In the genomic region with DNA sequence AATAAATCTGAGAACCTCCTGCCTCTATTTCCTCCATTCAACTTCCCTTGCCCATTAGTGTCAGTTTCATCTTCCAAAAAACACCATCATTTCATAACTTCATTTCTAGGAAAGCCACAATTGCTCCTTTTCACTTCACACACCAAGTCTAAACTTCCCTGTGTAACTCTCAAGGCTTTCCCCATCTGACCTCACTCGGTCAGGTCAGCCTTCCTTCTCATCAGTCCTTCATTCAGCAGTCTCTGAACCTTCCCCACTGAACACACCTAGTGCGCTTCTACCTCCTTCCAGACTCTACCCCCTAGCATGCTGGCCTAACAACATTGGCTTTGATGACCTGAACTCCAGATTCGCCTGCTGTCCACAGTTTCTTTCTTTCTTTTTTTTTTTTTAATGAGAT, we compare ENCODE assay signal across 2 cellular contexts.
TF ChIP-seq lines count a peak whose summit lies in the region.

No MANE protein-coding gene starts in this region.

TF ChIP-seq in HepG2, 621 proteins besides CTCF, POLR2A, EP300 and RAD21:
- TF ChIP-seq, protein P1, sequence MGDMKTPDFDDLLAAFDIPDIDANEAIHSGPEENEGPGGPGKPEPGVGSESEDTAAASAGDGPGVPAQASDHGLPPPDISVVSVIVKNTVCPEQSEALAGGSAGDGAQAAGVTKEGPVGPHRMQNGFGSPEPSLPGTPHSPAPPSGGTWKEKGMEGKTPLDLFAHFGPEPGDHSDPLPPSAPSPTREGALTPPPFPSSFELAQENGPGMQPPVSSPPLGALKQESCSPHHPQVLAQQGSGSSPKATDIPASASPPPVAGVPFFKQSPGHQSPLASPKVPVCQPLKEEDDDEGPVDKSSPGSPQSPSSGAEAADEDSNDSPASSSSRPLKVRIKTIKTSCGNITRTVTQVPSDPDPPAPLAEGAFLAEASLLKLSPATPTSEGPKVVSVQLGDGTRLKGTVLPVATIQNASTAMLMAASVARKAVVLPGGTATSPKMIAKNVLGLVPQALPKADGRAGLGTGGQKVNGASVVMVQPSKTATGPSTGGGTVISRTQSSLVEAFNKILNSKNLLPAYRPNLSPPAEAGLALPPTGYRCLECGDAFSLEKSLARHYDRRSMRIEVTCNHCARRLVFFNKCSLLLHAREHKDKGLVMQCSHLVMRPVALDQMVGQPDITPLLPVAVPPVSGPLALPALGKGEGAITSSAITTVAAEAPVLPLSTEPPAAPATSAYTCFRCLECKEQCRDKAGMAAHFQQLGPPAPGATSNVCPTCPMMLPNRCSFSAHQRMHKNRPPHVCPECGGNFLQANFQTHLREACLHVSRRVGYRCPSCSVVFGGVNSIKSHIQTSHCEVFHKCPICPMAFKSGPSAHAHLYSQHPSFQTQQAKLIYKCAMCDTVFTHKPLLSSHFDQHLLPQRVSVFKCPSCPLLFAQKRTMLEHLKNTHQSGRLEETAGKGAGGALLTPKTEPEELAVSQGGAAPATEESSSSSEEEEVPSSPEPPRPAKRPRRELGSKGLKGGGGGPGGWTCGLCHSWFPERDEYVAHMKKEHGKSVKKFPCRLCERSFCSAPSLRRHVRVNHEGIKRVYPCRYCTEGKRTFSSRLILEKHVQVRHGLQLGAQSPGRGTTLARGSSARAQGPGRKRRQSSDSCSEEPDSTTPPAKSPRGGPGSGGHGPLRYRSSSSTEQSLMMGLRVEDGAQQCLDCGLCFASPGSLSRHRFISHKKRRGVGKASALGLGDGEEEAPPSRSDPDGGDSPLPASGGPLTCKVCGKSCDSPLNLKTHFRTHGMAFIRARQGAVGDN (CRISPR knock-in tag; IDR thresholded peaks at IDR 0.05): no peak
- no peak for TF ChIP-seq ZNF841 (CRISPR knock-in tag; IDR thresholded peaks at IDR 0.05; ENCODE audit: borderline replicate concordance)

TF ChIP-seq in WTC11, 78 proteins besides CTCF, POLR2A, EP300 and RAD21 (continued from another document):
- TF ChIP-seq, protein P2, sequence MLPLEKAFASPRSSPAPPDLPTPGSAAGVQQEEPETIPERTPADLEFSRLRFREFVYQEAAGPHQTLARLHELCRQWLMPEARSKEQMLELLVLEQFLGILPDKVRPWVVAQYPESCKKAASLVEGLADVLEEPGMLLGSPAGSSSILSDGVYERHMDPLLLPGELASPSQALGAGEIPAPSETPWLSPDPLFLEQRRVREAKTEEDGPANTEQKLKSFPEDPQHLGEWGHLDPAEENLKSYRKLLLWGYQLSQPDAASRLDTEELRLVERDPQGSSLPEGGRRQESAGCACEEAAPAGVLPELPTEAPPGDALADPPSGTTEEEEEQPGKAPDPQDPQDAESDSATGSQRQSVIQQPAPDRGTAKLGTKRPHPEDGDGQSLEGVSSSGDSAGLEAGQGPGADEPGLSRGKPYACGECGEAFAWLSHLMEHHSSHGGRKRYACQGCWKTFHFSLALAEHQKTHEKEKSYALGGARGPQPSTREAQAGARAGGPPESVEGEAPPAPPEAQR (CRISPR knock-in tag; IDR thresholded peaks at IDR 0.05): no peak
- TF ChIP-seq ZNF121 (CRISPR knock-in tag; IDR thresholded peaks at IDR 0.05) (no peak), EMX1 (CRISPR knock-in tag; IDR thresholded peaks at IDR 0.05) (no peak), ATF1 (CRISPR knock-in tag; IDR thresholded peaks at IDR 0.05) (no peak), ETV6 (CRISPR knock-in tag; IDR thresholded peaks at IDR 0.05) (no peak)
- TF ChIP-seq, protein P3, sequence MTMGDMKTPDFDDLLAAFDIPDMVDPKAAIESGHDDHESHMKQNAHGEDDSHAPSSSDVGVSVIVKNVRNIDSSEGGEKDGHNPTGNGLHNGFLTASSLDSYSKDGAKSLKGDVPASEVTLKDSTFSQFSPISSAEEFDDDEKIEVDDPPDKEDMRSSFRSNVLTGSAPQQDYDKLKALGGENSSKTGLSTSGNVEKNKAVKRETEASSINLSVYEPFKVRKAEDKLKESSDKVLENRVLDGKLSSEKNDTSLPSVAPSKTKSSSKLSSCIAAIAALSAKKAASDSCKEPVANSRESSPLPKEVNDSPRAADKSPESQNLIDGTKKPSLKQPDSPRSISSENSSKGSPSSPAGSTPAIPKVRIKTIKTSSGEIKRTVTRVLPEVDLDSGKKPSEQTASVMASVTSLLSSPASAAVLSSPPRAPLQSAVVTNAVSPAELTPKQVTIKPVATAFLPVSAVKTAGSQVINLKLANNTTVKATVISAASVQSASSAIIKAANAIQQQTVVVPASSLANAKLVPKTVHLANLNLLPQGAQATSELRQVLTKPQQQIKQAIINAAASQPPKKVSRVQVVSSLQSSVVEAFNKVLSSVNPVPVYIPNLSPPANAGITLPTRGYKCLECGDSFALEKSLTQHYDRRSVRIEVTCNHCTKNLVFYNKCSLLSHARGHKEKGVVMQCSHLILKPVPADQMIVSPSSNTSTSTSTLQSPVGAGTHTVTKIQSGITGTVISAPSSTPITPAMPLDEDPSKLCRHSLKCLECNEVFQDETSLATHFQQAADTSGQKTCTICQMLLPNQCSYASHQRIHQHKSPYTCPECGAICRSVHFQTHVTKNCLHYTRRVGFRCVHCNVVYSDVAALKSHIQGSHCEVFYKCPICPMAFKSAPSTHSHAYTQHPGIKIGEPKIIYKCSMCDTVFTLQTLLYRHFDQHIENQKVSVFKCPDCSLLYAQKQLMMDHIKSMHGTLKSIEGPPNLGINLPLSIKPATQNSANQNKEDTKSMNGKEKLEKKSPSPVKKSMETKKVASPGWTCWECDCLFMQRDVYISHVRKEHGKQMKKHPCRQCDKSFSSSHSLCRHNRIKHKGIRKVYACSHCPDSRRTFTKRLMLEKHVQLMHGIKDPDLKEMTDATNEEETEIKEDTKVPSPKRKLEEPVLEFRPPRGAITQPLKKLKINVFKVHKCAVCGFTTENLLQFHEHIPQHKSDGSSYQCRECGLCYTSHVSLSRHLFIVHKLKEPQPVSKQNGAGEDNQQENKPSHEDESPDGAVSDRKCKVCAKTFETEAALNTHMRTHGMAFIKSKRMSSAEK (CRISPR knock-in tag; IDR thresholded peaks at IDR 0.05; ENCODE audit: borderline replicate concordance): no peak
- TF ChIP-seq, protein P4, sequence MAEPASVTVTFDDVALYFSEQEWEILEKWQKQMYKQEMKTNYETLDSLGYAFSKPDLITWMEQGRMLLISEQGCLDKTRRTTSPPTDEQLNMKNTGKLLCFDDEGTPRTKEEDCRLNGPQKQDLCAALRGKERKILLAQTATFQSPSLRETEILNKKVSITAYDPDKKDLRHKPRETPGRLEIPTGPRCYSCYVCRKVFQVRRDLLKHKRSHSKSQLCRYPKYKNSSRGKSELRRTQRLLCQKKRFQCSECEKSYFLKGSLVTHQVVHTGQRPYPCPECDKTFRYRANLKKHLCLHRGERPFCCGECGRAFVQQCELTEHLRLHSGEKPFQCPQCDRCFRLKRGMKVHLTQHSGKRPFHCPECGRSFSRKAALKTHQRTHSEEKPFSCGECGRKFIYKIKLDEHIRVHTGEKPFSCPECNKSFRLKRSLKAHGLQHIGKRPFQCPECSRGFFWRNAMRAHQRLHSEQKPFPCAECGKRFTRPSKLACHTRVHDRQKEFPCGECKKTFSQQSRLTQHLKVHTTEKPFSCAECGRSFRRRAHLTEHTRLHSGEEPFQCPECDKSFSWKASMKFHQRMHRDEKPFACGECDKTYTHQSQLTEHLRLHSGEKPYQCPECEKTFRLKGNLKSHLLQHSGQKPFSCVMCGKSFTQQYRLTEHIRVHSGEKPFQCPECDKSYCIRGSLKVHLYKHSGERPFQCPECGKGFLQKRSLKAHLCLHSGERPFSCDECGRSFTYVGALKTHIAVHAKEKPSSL (CRISPR knock-in tag; conservative IDR thresholded peaks at IDR 0.05): no peak
